ENCODE assay signal across 1 cellular context in genomic region chr20:25862967-25863530, GRCh38.
TF ChIP-seq lines count a peak whose summit lies in the region.
"Not testable (repeated sequence)": the region's sequence is repeated elsewhere in the genome, so short reads cannot be mapped to it uniquely, and the experiment has no call there.

No MANE protein-coding gene starts in this region.

TF ChIP-seq in HepG2, 621 proteins besides CTCF, POLR2A, EP300 and RAD21 (continued from another document and continues in another):
- TF ChIP-seq ZNF598 (CRISPR knock-in tag; IDR thresholded peaks at IDR 0.05; ENCODE audit: borderline replicate concordance) (0 out of 2 replicates have a peak, but pooled peaks have one; percentile 52), ZSCAN20 (CRISPR knock-in tag; IDR thresholded peaks at IDR 0.05; ENCODE audit: borderline replicate concordance) (0 out of 2 replicates have a peak, but pooled peaks have one; percentile 78), ZFP91 (CRISPR knock-in tag; IDR thresholded peaks at IDR 0.05; ENCODE audit: borderline replicate concordance) (peak; percentile 100), ARID4A (CRISPR knock-in tag; IDR thresholded peaks at IDR 0.05; ENCODE audit: borderline replicate concordance) (peak; percentile 22; the same call in 1 of the 2 replicates), CHCHD3 (CRISPR knock-in tag; IDR thresholded peaks at IDR 0.05) (0 out of 2 replicates have a peak, but pooled peaks have one; percentile 22), MIER2 (CRISPR knock-in tag; IDR thresholded peaks at IDR 0.05) (0 out of 2 replicates have a peak, but pooled peaks have one; percentile 21), MXD1 (CRISPR knock-in tag; IDR thresholded peaks at IDR 0.05) (0 out of 2 replicates have a peak, but pooled peaks have one; percentile 47), HMG20B (CRISPR knock-in tag; conservative IDR thresholded peaks at IDR 0.05) (peak; percentile 80; the same call in 1 of the 2 replicates), TEAD3 (CRISPR knock-in tag; optimal IDR thresholded peaks at IDR 0.05; ENCODE audit: borderline replicate concordance) (peak; percentile 25), ZNF441 (CRISPR knock-in tag; IDR thresholded peaks at IDR 0.05; ENCODE audit: borderline replicate concordance) (peak; percentile 28; the same call in 1 of the 2 replicates), ISL2 (CRISPR knock-in tag; IDR thresholded peaks at IDR 0.05) (peak; percentile 33; the same call in 1 of the 2 replicates), SALL2 (CRISPR knock-in tag; IDR thresholded peaks at IDR 0.05) (peak; percentile 64), KDM2A (CRISPR knock-in tag; IDR thresholded peaks at IDR 0.05; ENCODE audit: borderline replicate concordance, low read depth) (peak; percentile 89), HMGXB4 (CRISPR knock-in tag; IDR thresholded peaks at IDR 0.05; ENCODE audit: borderline replicate concordance in 1 of 2, low read depth in 1 of 2) (peak in 1 of 2 experiments; percentile 53; a peak in 2 of 4 replicates), GATAD1 (CRISPR knock-in tag; IDR thresholded peaks at IDR 0.05) (peak; percentile 32; the same call in 1 of the 2 replicates), HNF4G (CRISPR knock-in tag; IDR thresholded peaks at IDR 0.05; ENCODE audit: borderline replicate concordance, low read depth) (0 out of 2 replicates have a peak, but pooled peaks have one; percentile 39), ZGPAT (CRISPR knock-in tag; IDR thresholded peaks at IDR 0.05) (peak; percentile 68; the same call in 1 of the 2 replicates), TCF12 (CRISPR knock-in tag; IDR thresholded peaks at IDR 0.05) (0 out of 2 replicates have a peak, but pooled peaks have one; percentile 11), GMEB1 (CRISPR knock-in tag; IDR thresholded peaks at IDR 0.05; ENCODE audit: borderline replicate concordance) (peak; percentile 53), BCL3 (CRISPR knock-in tag; IDR thresholded peaks at IDR 0.05) (peak; percentile 42; the same call in 1 of the 2 replicates), SOX6 (CRISPR knock-in tag; IDR thresholded peaks at IDR 0.05) (peak; percentile 16; the same call in 1 of the 2 replicates), ZNF800 (CRISPR knock-in tag; IDR thresholded peaks at IDR 0.05) (peak; percentile 39; the same call in 1 of the 2 replicates), HNRNPLL (IDR thresholded peaks at IDR 0.05; ENCODE audit: low read depth, low read length, poor library complexity, severe bottlenecking) (peak; percentile 97), SALL1 (CRISPR knock-in tag; IDR thresholded peaks at IDR 0.05) (peak; percentile 45), HNF1A (CRISPR knock-in tag; IDR thresholded peaks at IDR 0.05; ENCODE audit: borderline replicate concordance) (0 out of 2 replicates have a peak, but pooled peaks have one; percentile 32), ZNF605 (CRISPR knock-in tag; IDR thresholded peaks at IDR 0.05) (peak; percentile 89), ZNF607 (CRISPR knock-in tag; IDR thresholded peaks at IDR 0.05; ENCODE audit: borderline replicate concordance) (0 out of 2 replicates have a peak, but pooled peaks have one; percentile 25), ZNF230 (CRISPR knock-in tag; IDR thresholded peaks at IDR 0.05) (peak; percentile 86; the same call in 1 of the 2 replicates), HDAC2 (CRISPR knock-in tag; IDR thresholded peaks at IDR 0.05) (peak; percentile 21; the same call in 1 of the 2 replicates), THAP11 (CRISPR knock-in tag; IDR thresholded peaks at IDR 0.05) (peak; percentile 45; the same call in 1 of the 2 replicates), ZNF501 (CRISPR knock-in tag; IDR thresholded peaks at IDR 0.05) (peak; percentile 41; the same call in 1 of the 2 replicates)
- not testable (repeated sequence) for TF ChIP-seq HNF4G (IDR thresholded peaks at IDR 0.05; ENCODE audit: borderline replicate concordance, low read depth, low read length); TCF12 (IDR thresholded peaks at IDR 0.05); SOX6 (IDR thresholded peaks at IDR 0.05); HNF1A (IDR thresholded peaks at IDR 0.05; ENCODE audit: low read depth)
